32 cellular contexts compared by ENCODE assay signal in the genomic region with DNA sequence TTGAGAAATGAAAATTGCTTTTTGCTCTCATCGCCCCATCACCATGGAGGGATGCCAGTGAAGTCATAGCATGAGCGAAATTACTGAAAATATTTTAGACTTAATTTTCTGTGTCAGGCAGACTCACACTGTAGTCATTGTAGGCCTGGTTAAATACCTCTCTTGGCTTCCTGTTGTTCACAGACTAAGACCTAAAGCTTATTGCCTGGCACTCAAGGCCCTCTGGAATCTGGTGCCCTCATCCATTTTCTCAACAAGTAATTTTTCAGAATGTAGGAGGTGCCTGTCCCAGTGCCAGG.
DNase-seq lines count a peak whose midpoint lies in the region; ATAC-seq, FAIRE-seq and TF ChIP-seq lines count a peak whose summit lies in the region.
"Had no signal": no experiment of that assay in that cellular context is flagged by ENCODE, and none has a peak within 500 bp of the region (broad histone marks: within the 10 kb centered on the region; RNA-seq: fewer than 3 reads in every experiment).

No MANE protein-coding gene starts in this region.

- TF ChIP-seq CTCF in keratinocyte (optimal IDR thresholded peaks at IDR 0.05 in 1 of 3, IDR thresholded peaks at IDR 0.05 in 1 of 3, conservative IDR thresholded peaks at IDR 0.05 in 1 of 3; ENCODE audit: extremely low read depth in 1 of 3, insufficient read depth in 2 of 3, low read length in 3 of 3) (no peak), progenitor cell of endocrine pancreas (IDR thresholded peaks at IDR 0.05; ENCODE audit: unreplicated experiment) (no peak)

- H3K9me3 Mint-ChIP-seq in progenitor cell of endocrine pancreas (ENCODE audit: low read depth): no peaks in the 10 kb centered on the region
- H3K9me3 Mint-ChIP-seq: activated T-helper 17 cell treated with anti-CD3 and anti-CD28 coated beads, Interleukin-2, amount 50 U/mL, for 72 hours; CD4-positive, alpha-beta T cell; H9 had no signal

- in situ Hi-C loops in GM23248 (cut with MboI): no loop called here

- H3K36me3 ChIP-seq in GM23248 (ENCODE audit: low read depth): no peaks in the 10 kb centered on the region
- no peaks in the 10 kb centered on the region for H3K36me3 ChIP-seq in keratinocyte (ENCODE audit: control insufficient read depth in 2 of 2, extremely low read depth in 1 of 2, insufficient read depth in 2 of 2, low read length in 2 of 2)
- no peaks in the 10 kb centered on the region for H3K36me3 ChIP-seq in effector memory CD4-positive, alpha-beta T cell (ENCODE audit: control insufficient read depth, insufficient read depth, low read length)
- H3K36me3 ChIP-seq: lower lobe of right lung, Peyer's patch, suprapubic skin, WERI-Rb-1 had no signal

- no peak overlapping the region for H3K4me3 Mint-ChIP-seq in progenitor cell of endocrine pancreas (ENCODE audit: low read depth)
- H3K4me3 Mint-ChIP-seq: activated CD8-positive, alpha-beta T cell treated with anti-CD3 and anti-CD28 coated beads, Interleukin-2, amount 10 ng/mL, durations not matched to agents 7 days and 5 days; activated T-helper 17 cell treated with anti-CD3 and anti-CD28 coated beads, Interleukin-2, amount 50 U/mL, for 72 hours; CD4-positive, alpha-beta T cell; H9; naive thymus-derived CD8-positive, alpha-beta T cell; stimulated activated naive B cell treated with anti-CD40 and anti-IgM and Interleukin-4, amounts not matched to agents 10 μg/mL and 1 μg/mL and 100 μg/mL, for 72 hours had no signal

- no peaks in the 10 kb centered on the region for H3K4me1 Mint-ChIP-seq in progenitor cell of endocrine pancreas (ENCODE audit: low read depth)
- H3K4me1 Mint-ChIP-seq: activated T-helper 17 cell treated with anti-CD3 and anti-CD28 coated beads, Interleukin-2, amount 50 U/mL, for 72 hours; naive thymus-derived CD8-positive, alpha-beta T cell; stimulated activated naive B cell treated with anti-CD40 and anti-IgM and Interleukin-4, amounts not matched to agents 10 μg/mL and 1 μg/mL and 100 μg/mL, for 72 hours had no signal

- no peaks in the 10 kb centered on the region for H3K9me2 ChIP-seq in GM23248 (ENCODE audit: insufficient read depth)

- H3K9ac ChIP-seq in GM23248 (no peak overlapping the region), keratinocyte (ENCODE audit: control insufficient read depth, extremely low read depth, insufficient read depth, low read length) (no peak overlapping the region)

- H3K9me1 ChIP-seq in keratinocyte (ENCODE audit: control insufficient read depth, extremely low read depth, insufficient read depth, low read length): no peaks in the 10 kb centered on the region

- peak overlapping the region; percentile 58 for H3K27ac ChIP-seq in GM23248
- no peak overlapping the region for H3K27ac ChIP-seq in keratinocyte (ENCODE audit: control insufficient read depth, insufficient read depth, low read length)
- H3K27ac ChIP-seq in effector memory CD4-positive, alpha-beta T cell (ENCODE audit: insufficient read depth, low read length, poor library complexity, severe bottlenecking): no peak overlapping the region
- H3K27ac ChIP-seq: 22Rv1, epithelial cell of prostate, HL-60, lower lobe of right lung, Peyer's patch, suprapubic skin, WERI-Rb-1 had no signal

- H3K27me3 Mint-ChIP-seq in progenitor cell of endocrine pancreas: peaks cover 12% of the 10 kb centered on the region
- H3K27me3 Mint-ChIP-seq: CD4-positive, alpha-beta T cell had no signal

- H3K9me3 ChIP-seq in GM23248 (ENCODE audit: low read depth) (no peaks in the 10 kb centered on the region), keratinocyte (ENCODE audit: control insufficient read depth, low read depth, low read length) (no peaks in the 10 kb centered on the region)
- no peaks in the 10 kb centered on the region for H3K9me3 ChIP-seq in effector memory CD4-positive, alpha-beta T cell (ENCODE audit: control insufficient read depth, low read length)
- H3K9me3 ChIP-seq: lower lobe of right lung, Peyer's patch, suprapubic skin had no signal

- H3K4me3 ChIP-seq in GM23248 (no peak overlapping the region), keratinocyte (ENCODE audit: control insufficient read depth in 2 of 3, extremely low read depth in 1 of 3, insufficient read depth in 2 of 3, low read depth in 1 of 3, low read length in 3 of 3) (no peak overlapping the region)
- H3K4me3 ChIP-seq in effector memory CD4-positive, alpha-beta T cell (ENCODE audit: insufficient read depth, low read depth, low read length, poor library complexity, severe bottlenecking): no peak overlapping the region
- H3K4me3 ChIP-seq: lower lobe of right lung, Peyer's patch, suprapubic skin had no signal

- ATAC-seq in SK-N-SH treated with all-trans-retinoic acid at 6 μM for 48 hours: peak; percentile 82
- ATAC-seq: activated CD8-positive, alpha-beta T cell treated with anti-CD3 and anti-CD28 coated beads, Interleukin-2, amount 10 ng/mL, durations not matched to agents 7 days and 5 days; activated T-helper 17 cell treated with anti-CD3 and anti-CD28 coated beads, Interleukin-2, amount 50 U/mL, for 72 hours; lower lobe of right lung; naive thymus-derived CD8-positive, alpha-beta T cell; stimulated activated naive B cell treated with anti-CD40 and anti-IgM and Interleukin-4, amounts not matched to agents 10 μg/mL and 1 μg/mL and 100 μg/mL, for 72 hours had no signal

- H3K4me2 ChIP-seq in GM23248 (ENCODE audit: unreplicated experiment): peak overlapping the region; percentile 69
- no peak overlapping the region for H3K4me2 ChIP-seq in keratinocyte (ENCODE audit: control insufficient read depth, extremely low read depth, insufficient read depth, low read depth, low read length)

- WGBS in GM23248 (ENCODE audit: low coverage in 1 of 2, low lambda C conversion rate in 2 of 2, missing lambda C conversion rate in 2 of 2), 2 experiments: 0 to 2% methylated on average over 2 of the region's 2 CpGs

- no peaks in the 10 kb centered on the region for H3K27me3 ChIP-seq in GM23248 (replicated peaks; ENCODE audit: insufficient read depth)
- H3K27me3 ChIP-seq in keratinocyte (ENCODE audit: control insufficient read depth, extremely low read depth, insufficient read depth, low read length): no peaks in the 10 kb centered on the region
- no peaks in the 10 kb centered on the region for H3K27me3 ChIP-seq in effector memory CD4-positive, alpha-beta T cell (replicated peaks; ENCODE audit: control insufficient read depth, insufficient read depth, low read length, poor library complexity, severe bottlenecking)
- H3K27me3 ChIP-seq: Peyer's patch, suprapubic skin had no signal

- no peaks in the 10 kb centered on the region for H3K79me2 ChIP-seq in GM23248 (ENCODE audit: insufficient read depth)
- H3K79me2 ChIP-seq in keratinocyte (ENCODE audit: control insufficient read depth, insufficient read depth, low read length): no peaks in the 10 kb centered on the region

- H3K4me1 ChIP-seq in GM23248 (ENCODE audit: insufficient read depth) (peaks cover 17% of the 10 kb centered on the region), keratinocyte (ENCODE audit: control insufficient read depth, extremely low read depth, insufficient read depth, low read length) (peaks cover 9% of the 10 kb centered on the region)
- no peaks in the 10 kb centered on the region for H3K4me1 ChIP-seq in effector memory CD4-positive, alpha-beta T cell (ENCODE audit: control insufficient read depth, insufficient read depth, low read length, poor library complexity, severe bottlenecking)
- H3K4me1 ChIP-seq: lower lobe of right lung, Peyer's patch, suprapubic skin had no signal

- peak overlapping the region; percentile 18; the same call in 1 of the 2 replicates for H2AFZ ChIP-seq in GM23248
- H2AFZ ChIP-seq in keratinocyte (ENCODE audit: control insufficient read depth, low read length): no peak overlapping the region

- peak; percentile 39 for FAIRE-seq in keratinocyte (lab: Jason Lieb, UNC)
- FAIRE-seq: bronchial epithelial cell, kidney had no signal

- dilution Hi-C loops in keratinocyte (cut with MboI; ENCODE audit: extremely low pct_ligation_motif_present, low sequenced_read_pairs): no loop called here

- H3K36me3 Mint-ChIP-seq in progenitor cell of endocrine pancreas (ENCODE audit: insufficient read depth): no peaks in the 10 kb centered on the region
- H3K36me3 Mint-ChIP-seq: naive thymus-derived CD8-positive, alpha-beta T cell; stimulated activated naive B cell treated with anti-CD40 and anti-IgM and Interleukin-4, amounts not matched to agents 10 μg/mL and 1 μg/mL and 100 μg/mL, for 72 hours had no signal

- H3K27ac Mint-ChIP-seq in progenitor cell of endocrine pancreas: no peak overlapping the region
- H3K27ac Mint-ChIP-seq: activated CD8-positive, alpha-beta T cell treated with anti-CD3 and anti-CD28 coated beads, Interleukin-2, amount 10 ng/mL, durations not matched to agents 7 days and 5 days; activated T-helper 17 cell treated with anti-CD3 and anti-CD28 coated beads, Interleukin-2, amount 50 U/mL, for 72 hours; CD4-positive, alpha-beta T cell; naive thymus-derived CD8-positive, alpha-beta T cell; stimulated activated naive B cell treated with anti-CD40 and anti-IgM and Interleukin-4, amounts not matched to agents 10 μg/mL and 1 μg/mL and 100 μg/mL, for 72 hours had no signal

- H4K20me1 ChIP-seq in GM23248 (ENCODE audit: insufficient read depth) (no peaks in the 10 kb centered on the region), keratinocyte (ENCODE audit: control insufficient read depth, extremely low read depth, insufficient read depth, low read length) (no peaks in the 10 kb centered on the region)

- peak; percentile 70 for DNase-seq in AG08395 (ENCODE audit: low spot score)
- peak; percentile 84 for DNase-seq in GM23248
- DNase-seq in keratinocyte (ENCODE audit: low read depth, low spot score): no peak
- no peak for DNase-seq in DMS53 treated with DMSO at 0.1 percent for 48 hours (lab: John Stamatoyannopoulos, UW; ENCODE audit: unreplicated experiment)
- DNase-seq in progenitor cell of endocrine pancreas (ENCODE audit: low spot score, unreplicated experiment): no peak
- DNase-seq in effector memory CD4-positive, alpha-beta T cell: no peak
- DNase-seq in T1000 (lab: John Stamatoyannopoulos, UW): no peak
- DNase-seq: activated CD4-positive, alpha-beta T cell treated with anti-CD3 and anti-CD28 coated beads for 4 hours; activated CD8-positive, alpha-beta T cell treated with anti-CD3 and anti-CD28 coated beads, Interleukin-2, amount 10 ng/mL, durations not matched to agents 7 days and 5 days; activated naive CD4-positive, alpha-beta T cell treated with anti-CD3 and anti-CD28 coated beads, Interleukin-2, amount 50 U/mL, for 16 hours; AML-193; CD4-positive, alpha-beta T cell; H9; head of caudate nucleus; kidney; lower lobe of right lung; naive thymus-derived CD8-positive, alpha-beta T cell; NCI-H1436; NCI-H2081; NCI-H345; NCI-H748 treated with DMSO at 0.1 percent for 48 hours; Peyer's patch; SHP77 treated with DMSO at 0.1 percent for 48 hours; stimulated activated naive B cell treated with anti-CD40 and anti-IgM and Interleukin-4, amounts not matched to agents 10 μg/mL and 1 μg/mL and 100 μg/mL, for 72 hours; WERI-Rb-1 had no signal

- peaks cover 18% of the 10 kb centered on the region; the same call in 1 of the 2 replicates for H3F3A ChIP-seq in GM23248 (ENCODE audit: insufficient read depth)

TF ChIP-seq in SK-N-SH treated with all-trans-retinoic acid at 6 μM for 48 hours, 23 proteins besides CTCF, POLR2A, EP300 and RAD21 (continues in another document):
- TF ChIP-seq TOX (CRISPR knock-in tag; IDR thresholded peaks at IDR 0.05; ENCODE audit: borderline replicate concordance): no peak
- no peak for TF ChIP-seq ZNF70 (CRISPR knock-in tag; IDR thresholded peaks at IDR 0.05)
- no peak for TF ChIP-seq GLIS3 (CRISPR knock-in tag; IDR thresholded peaks at IDR 0.05)
- no peak for TF ChIP-seq ZFP3 (CRISPR knock-in tag; IDR thresholded peaks at IDR 0.05)

Comparison
In these comparisons a context has a peak if more than half of its experiments do, and no peak if none do; other contexts are left out.
1. DNase-seq: peak in AG08395 (single experiment) and GM23248 (single experiment); none in keratinocyte (single experiment), DMS53 treated with DMSO at 0.1 percent for 48 hours (single experiment), progenitor cell of endocrine pancreas (single experiment), effector memory CD4-positive, alpha-beta T cell (0 of 3) and T1000 (single experiment).